14 cellular contexts compared by ENCODE assay signal in the genomic region with DNA sequence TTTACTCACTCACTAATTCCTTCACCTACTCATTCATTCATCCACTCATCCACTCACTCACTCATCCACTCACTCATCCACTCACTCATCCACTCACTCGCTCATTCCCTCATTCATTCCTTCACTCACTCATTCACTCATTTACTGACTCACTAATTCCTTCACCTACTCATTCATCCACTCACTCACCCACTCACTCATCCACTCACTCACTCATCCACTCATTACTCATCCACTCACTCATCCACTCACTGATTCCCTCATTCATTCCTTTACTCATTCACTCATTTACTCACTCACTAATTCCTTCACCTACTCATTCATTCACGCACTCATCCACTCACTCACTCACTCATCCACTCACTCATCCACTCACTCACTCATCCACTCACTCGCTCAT. TPM values are rescaled to one million over a fixed set of nuclear protein-coding genes. Genes with fewer than 3 reads are reported as not detected.
"Had no signal": no experiment of that assay in that cellular context is flagged by ENCODE, and none has a peak within 500 bp of the region (broad histone marks: within the 10 kb centered on the region; RNA-seq: fewer than 3 reads in every experiment).

No MANE protein-coding gene starts in this region.

RNA-seq across cellular contexts. Expression of a gene that starts 15.6 kb away (rescaled TPM):
- total RNA-seq: activated naive CD4-positive, alpha-beta T cell treated with anti-CD3 and anti-CD28 coated beads for 36 hours; activated naive CD8-positive, alpha-beta T cell treated with anti-CD3 and anti-CD28 coated beads for 36 hours; activated naive CD8-positive, alpha-beta T cell treated with anti-CD3 and anti-CD28 coated beads, Interleukin-2, amount 10 ng/mL, durations not matched to agents 7 days and 5 days; activated T-cell treated with anti-CD3 and anti-CD28 coated beads, Interleukin-2, amount 50 U/mL, for 72 hours; activated T-helper 1 cell treated with anti-CD3 and anti-CD28 coated beads, Interleukin-12 subunit alpha, Interleukin-12 subunit beta, Interleukin-2, Interleukin-4 antibody, amounts not matched to agents 30 ng/mL and 10 ng/mL and 1 ng/mL, durations not matched to agents 14 hours and 24 hours and 36 hours; activated T-helper 17 cell treated with anti-CD3 and anti-CD28 coated beads, Interleukin-2, amount 50 U/mL, for 72 hours; activated T-helper 2 cell treated with anti-CD3 and anti-CD28 coated beads, Interferon-gamma antibody, Interleukin-2, Interleukin-4, amounts not matched to agents 10 μg/mL and 5 μg/mL and 100 μg/mL, durations not matched to agents 14 hours and 24 hours and 36 hours; aorta; astrocyte; breast epithelium; cardiac muscle cell; cardiac septum; chondrocyte had no signal
- polyA plus RNA-seq: cardiac muscle cell had no signal

RNA-seq across cellular contexts. Expression of a gene that starts 49.5 kb away (rescaled TPM):
- total RNA-seq: activated naive CD4-positive, alpha-beta T cell treated with anti-CD3 and anti-CD28 coated beads for 36 hours; activated naive CD8-positive, alpha-beta T cell treated with anti-CD3 and anti-CD28 coated beads for 36 hours; activated naive CD8-positive, alpha-beta T cell treated with anti-CD3 and anti-CD28 coated beads, Interleukin-2, amount 10 ng/mL, durations not matched to agents 7 days and 5 days; activated T-cell treated with anti-CD3 and anti-CD28 coated beads, Interleukin-2, amount 50 U/mL, for 72 hours; activated T-helper 1 cell treated with anti-CD3 and anti-CD28 coated beads, Interleukin-12 subunit alpha, Interleukin-12 subunit beta, Interleukin-2, Interleukin-4 antibody, amounts not matched to agents 30 ng/mL and 10 ng/mL and 1 ng/mL, durations not matched to agents 14 hours and 24 hours and 36 hours; activated T-helper 17 cell treated with anti-CD3 and anti-CD28 coated beads, Interleukin-2, amount 50 U/mL, for 72 hours; activated T-helper 2 cell treated with anti-CD3 and anti-CD28 coated beads, Interferon-gamma antibody, Interleukin-2, Interleukin-4, amounts not matched to agents 10 μg/mL and 5 μg/mL and 100 μg/mL, durations not matched to agents 14 hours and 24 hours and 36 hours; aorta; astrocyte; bronchial epithelial cell; cardiac muscle cell; cardiac septum; chondrocyte had no signal
- polyA plus RNA-seq: cardiac muscle cell had no signal
